ENCODE assay signal across 14 cellular contexts in the genomic region with DNA sequence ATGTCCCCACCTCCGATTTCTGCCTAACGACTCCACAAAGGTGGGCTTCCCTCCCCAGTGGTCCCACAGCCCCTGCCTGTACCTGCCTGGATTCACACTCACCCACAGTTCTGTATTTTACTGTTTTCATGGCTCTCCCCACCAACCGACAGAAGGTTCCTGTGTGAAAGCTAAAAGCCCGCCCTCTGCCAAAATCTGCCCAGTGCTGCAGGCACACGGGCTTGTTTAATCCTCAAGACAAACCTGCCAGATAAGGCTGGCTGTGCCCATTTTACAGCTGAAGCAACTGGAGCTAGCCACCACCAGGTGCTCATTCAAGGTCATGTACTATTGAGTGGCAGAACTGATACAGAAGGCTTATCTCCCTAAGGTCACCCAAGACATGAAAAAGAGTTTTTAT.
A peak's percentile ranks its signal among the peaks of the same experiment; 100 is the strongest.
DNase-seq lines count a peak whose midpoint lies in the region; ATAC-seq and TF ChIP-seq lines count a peak whose summit lies in the region.
"Had no signal": no experiment of that assay in that cellular context is flagged by ENCODE, and none has a peak within 500 bp of the region (broad histone marks: within the 10 kb centered on the region; RNA-seq: fewer than 3 reads in every experiment).

No MANE protein-coding gene starts in this region.

- H3K4me1 Mint-ChIP-seq in activated naive CD4-positive, alpha-beta T cell treated with anti-CD3 and anti-CD28 coated beads, Interleukin-2, amount 50 U/mL, for 24 hours: peaks cover 92% of the 10 kb centered on the region
- H3K4me1 Mint-ChIP-seq in stimulated activated effector memory CD8-positive, alpha-beta T cell treated with anti-CD3 and anti-CD28 coated beads, Interleukin-12 subunit alpha, Interleukin-12 subunit beta, amount 100 ng/mL, for 72 hours: peaks cover 89% of the 10 kb centered on the region

- ATAC-seq in heart left ventricle (no peak), left lung (no peak)
- no peak for ATAC-seq in stimulated activated effector memory CD8-positive, alpha-beta T cell treated with anti-CD3 and anti-CD28 coated beads, Interleukin-12 subunit alpha, Interleukin-12 subunit beta, amount 100 ng/mL, for 72 hours

- H2AFZ ChIP-seq in OCI-LY3 (ENCODE audit: low read depth, low read length): no peak overlapping the region

- H3K36me3 Mint-ChIP-seq in activated naive CD4-positive, alpha-beta T cell treated with anti-CD3 and anti-CD28 coated beads, Interleukin-2, amount 50 U/mL, for 24 hours: peaks cover 5% of the 10 kb centered on the region
- H3K36me3 Mint-ChIP-seq in stimulated activated effector memory CD8-positive, alpha-beta T cell treated with anti-CD3 and anti-CD28 coated beads, Interleukin-12 subunit alpha, Interleukin-12 subunit beta, amount 100 ng/mL, for 72 hours: peaks cover 11% of the 10 kb centered on the region

- H3K4me3 Mint-ChIP-seq in activated naive CD4-positive, alpha-beta T cell treated with anti-CD3 and anti-CD28 coated beads, Interleukin-2, amount 50 U/mL, for 24 hours: peak overlapping the region; percentile 66
- peak overlapping the region; percentile 47 for H3K4me3 Mint-ChIP-seq in stimulated activated effector memory CD8-positive, alpha-beta T cell treated with anti-CD3 and anti-CD28 coated beads, Interleukin-12 subunit alpha, Interleukin-12 subunit beta, amount 100 ng/mL, for 72 hours

- intact Hi-C loops in left ventricle myocardium inferior (cut with micrococcal nuclease) (no loop called here), heart left ventricle (cut with DNase I) (no loop called here), left lung (cut with DNase I) (loop anchor here in 1 of 2 donors (10.0 kb wide), 1 partner anchor 229 kb away; no protein-coding TSS in a partner anchor)

- 80 to 84% (median 82%) methylated on average over 5 of the region's 5 CpGs for WGBS in heart left ventricle, 4 donors

- peak overlapping the region; percentile 27 for H3K4me2 ChIP-seq in OCI-LY3 (ENCODE audit: low read length)

- peak overlapping the region; percentile 88; the same call in 1 of the 2 replicates for H3K9ac ChIP-seq in OCI-LY3 (ENCODE audit: low read length)

- no peaks in the 10 kb centered on the region for H3K9me3 ChIP-seq in left ventricle myocardium inferior (replicated peaks)
- peaks cover 0 to 2% (median 0%) of the 10 kb centered on the region in 12 donors for H3K9me3 ChIP-seq in heart left ventricle
- H3K9me3 ChIP-seq in OCI-LY3 (ENCODE audit: insufficient read depth, low read length): no peaks in the 10 kb centered on the region
- H3K9me3 ChIP-seq in left lung: no peaks in the 10 kb centered on the region
- H3K9me3 ChIP-seq: Peyer's patch, psoas muscle, tibial nerve had no signal

- DNase-seq in left ventricle myocardium inferior: no peak
- DNase-seq in heart left ventricle: no peak
- DNase-seq in stimulated activated effector memory CD8-positive, alpha-beta T cell treated with anti-CD3 and anti-CD28 coated beads, Interleukin-12 subunit alpha, Interleukin-12 subunit beta, amount 100 ng/mL, for 72 hours (ENCODE audit: low spot score in 2 of 2): no peak
- DNase-seq in mesenteric fat pad (ENCODE audit: low spot score): no peak
- no peak for DNase-seq in D341Med (ENCODE audit: low spot score)
- DNase-seq in left lung: no peak
- DNase-seq: mesendoderm, NCI-H2081, Peyer's patch, psoas muscle had no signal

- H3K4me1 ChIP-seq in left ventricle myocardium inferior: peaks cover 52% of the 10 kb centered on the region
- peaks cover 0 to 70% (median 14%) of the 10 kb centered on the region in 12 donors for H3K4me1 ChIP-seq in heart left ventricle
- peaks cover 100% of the 10 kb centered on the region for H3K4me1 ChIP-seq in OCI-LY3 (ENCODE audit: low read length)
- H3K4me1 ChIP-seq in left lung: peaks cover 8 to 40% of the 10 kb centered on the region in 2 donors

- H3K9me3 Mint-ChIP-seq in activated naive CD4-positive, alpha-beta T cell treated with anti-CD3 and anti-CD28 coated beads, Interleukin-2, amount 50 U/mL, for 24 hours: no peaks in the 10 kb centered on the region
- H3K9me3 Mint-ChIP-seq in stimulated activated effector memory CD8-positive, alpha-beta T cell treated with anti-CD3 and anti-CD28 coated beads, Interleukin-12 subunit alpha, Interleukin-12 subunit beta, amount 100 ng/mL, for 72 hours: peaks cover 2% of the 10 kb centered on the region

- H4K20me1 ChIP-seq in OCI-LY3 (ENCODE audit: insufficient read depth, low read length): no peaks in the 10 kb centered on the region

- no peak overlapping the region for H3K4me3 ChIP-seq in left ventricle myocardium inferior
- H3K4me3 ChIP-seq in heart left ventricle: no peak overlapping the region
- H3K4me3 ChIP-seq in OCI-LY3 (ENCODE audit: low read length): no peak overlapping the region
- H3K4me3 ChIP-seq in left lung: no peak overlapping the region
- H3K4me3 ChIP-seq: dorsolateral prefrontal cortex, Peyer's patch, psoas muscle, tibial nerve had no signal

- H3K27ac Mint-ChIP-seq in activated naive CD4-positive, alpha-beta T cell treated with anti-CD3 and anti-CD28 coated beads, Interleukin-2, amount 50 U/mL, for 24 hours: peak overlapping the region; percentile 57
- peak overlapping the region; percentile 93 for H3K27ac Mint-ChIP-seq in stimulated activated effector memory CD8-positive, alpha-beta T cell treated with anti-CD3 and anti-CD28 coated beads, Interleukin-12 subunit alpha, Interleukin-12 subunit beta, amount 100 ng/mL, for 72 hours

- H3K36me3 ChIP-seq in left ventricle myocardium inferior (no peaks in the 10 kb centered on the region), heart left ventricle (no peaks in the 10 kb centered on the region), OCI-LY3 (replicated peaks; ENCODE audit: low read depth, low read length) (peaks cover 2% of the 10 kb centered on the region), left lung (no peaks in the 10 kb centered on the region)
- H3K36me3 ChIP-seq: Peyer's patch, tibial nerve had no signal

- TF ChIP-seq POLR2A in heart left ventricle (IDR thresholded peaks at IDR 0.05): no peak

- H3K79me2 ChIP-seq in OCI-LY3 (ENCODE audit: low read length): peaks cover 55% of the 10 kb centered on the region

- no peak for TF ChIP-seq CTCF in left ventricle myocardium inferior (IDR thresholded peaks at IDR 0.05; ENCODE audit: borderline replicate concordance)
- no peak for TF ChIP-seq CTCF in heart left ventricle (IDR thresholded peaks at IDR 0.05)
- TF ChIP-seq CTCF in OCI-LY3 (IDR thresholded peaks at IDR 0.05; ENCODE audit: low read depth, low read length): 0 out of 2 replicates have a peak, but pooled peaks have one; percentile 8
- TF ChIP-seq CTCF in left lung (IDR thresholded peaks at IDR 0.05): no peak

- H3K27me3 Mint-ChIP-seq in activated naive CD4-positive, alpha-beta T cell treated with anti-CD3 and anti-CD28 coated beads, Interleukin-2, amount 50 U/mL, for 24 hours: no peaks in the 10 kb centered on the region

- no peaks in the 10 kb centered on the region for H3K27me3 ChIP-seq in left ventricle myocardium inferior (ENCODE audit: low read depth)
- no peaks in the 10 kb centered on the region for H3K27me3 ChIP-seq in heart left ventricle
- no peaks in the 10 kb centered on the region for H3K27me3 ChIP-seq in OCI-LY3 (ENCODE audit: low read depth, low read length)
- H3K27me3 ChIP-seq in left lung: no peaks in the 10 kb centered on the region
- H3K27me3 ChIP-seq: dorsolateral prefrontal cortex, Peyer's patch, tibial nerve had no signal

- H3K27ac ChIP-seq in left ventricle myocardium inferior (replicated peaks) (peak overlapping the region; percentile 65), heart left ventricle (peak overlapping the region in 1 of 12 donors; percentile 83), OCI-LY3 (ENCODE audit: low read length) (peak overlapping the region; percentile 100), left lung (no peak overlapping the region)

Comparison
In these comparisons a context has a peak if more than half of its experiments do, and no peak if none do; other contexts are left out.
1. H3K27ac ChIP-seq: peak in left ventricle myocardium inferior (single experiment) and OCI-LY3 (single experiment); none in left lung (0 of 2).